1 cellular context compared by ENCODE assay signal in genomic region chr9:137700911-137701310, GRCh38.
TF ChIP-seq lines count a peak whose summit lies in the region.

No MANE protein-coding gene starts in this region.

TF ChIP-seq in WTC11, 78 proteins besides CTCF, POLR2A, EP300 and RAD21 (continued from another document):
- no peak for TF ChIP-seq ARID4B (CRISPR knock-in tag; IDR thresholded peaks at IDR 0.05; ENCODE audit: borderline replicate concordance)
- TF ChIP-seq CREB1 (CRISPR knock-in tag; IDR thresholded peaks at IDR 0.05), result no peak
- no peak for TF ChIP-seq ZSCAN18 (CRISPR knock-in tag; IDR thresholded peaks at IDR 0.05)
- TF ChIP-seq AR (CRISPR knock-in tag; IDR thresholded peaks at IDR 0.05), result no peak
- no peak for TF ChIP-seq ZNF671 (CRISPR knock-in tag; IDR thresholded peaks at IDR 0.05)
- TF ChIP-seq GTF2I (CRISPR knock-in tag; conservative IDR thresholded peaks at IDR 0.05), result no peak
- no peak for TF ChIP-seq ZNF532 (CRISPR knock-in tag; IDR thresholded peaks at IDR 0.05; ENCODE audit: borderline replicate concordance)
